ENCODE assay signal across 1 cellular context in the genomic region with DNA sequence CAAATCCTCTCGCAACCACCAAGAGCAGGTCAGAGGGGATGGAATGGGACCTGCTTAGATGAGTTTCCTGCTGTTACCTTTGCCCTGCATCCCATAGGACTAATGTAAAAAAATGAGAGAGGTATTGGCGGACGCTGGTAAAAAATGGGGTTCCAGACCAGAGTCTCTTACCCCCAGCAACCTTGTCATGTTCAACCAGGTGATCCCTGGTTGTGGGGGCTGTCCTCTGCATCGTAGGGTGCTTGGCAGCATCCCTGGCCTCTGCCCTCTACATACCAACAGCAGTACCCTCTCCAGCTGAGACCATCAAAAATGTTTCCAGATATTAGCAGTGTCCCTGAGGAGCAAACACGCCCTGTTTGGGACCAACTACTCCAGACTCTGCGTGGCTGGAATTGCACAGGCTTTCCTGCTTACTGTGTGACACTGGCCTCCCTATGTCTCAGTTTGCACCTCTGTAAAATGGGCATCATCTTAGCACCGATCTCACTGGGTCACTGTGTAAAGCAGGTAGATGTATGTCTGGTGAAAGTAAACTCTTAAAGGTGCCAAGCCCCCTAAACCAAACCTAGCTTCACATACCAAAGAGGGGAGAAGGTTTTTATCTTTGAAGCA.
TF ChIP-seq lines count a peak whose summit lies in the region.

No MANE protein-coding gene starts in this region.

TF ChIP-seq in K562, 482 proteins besides CTCF, POLR2A, EP300 and RAD21 (continued from another document):
- TF ChIP-seq, protein P1, sequence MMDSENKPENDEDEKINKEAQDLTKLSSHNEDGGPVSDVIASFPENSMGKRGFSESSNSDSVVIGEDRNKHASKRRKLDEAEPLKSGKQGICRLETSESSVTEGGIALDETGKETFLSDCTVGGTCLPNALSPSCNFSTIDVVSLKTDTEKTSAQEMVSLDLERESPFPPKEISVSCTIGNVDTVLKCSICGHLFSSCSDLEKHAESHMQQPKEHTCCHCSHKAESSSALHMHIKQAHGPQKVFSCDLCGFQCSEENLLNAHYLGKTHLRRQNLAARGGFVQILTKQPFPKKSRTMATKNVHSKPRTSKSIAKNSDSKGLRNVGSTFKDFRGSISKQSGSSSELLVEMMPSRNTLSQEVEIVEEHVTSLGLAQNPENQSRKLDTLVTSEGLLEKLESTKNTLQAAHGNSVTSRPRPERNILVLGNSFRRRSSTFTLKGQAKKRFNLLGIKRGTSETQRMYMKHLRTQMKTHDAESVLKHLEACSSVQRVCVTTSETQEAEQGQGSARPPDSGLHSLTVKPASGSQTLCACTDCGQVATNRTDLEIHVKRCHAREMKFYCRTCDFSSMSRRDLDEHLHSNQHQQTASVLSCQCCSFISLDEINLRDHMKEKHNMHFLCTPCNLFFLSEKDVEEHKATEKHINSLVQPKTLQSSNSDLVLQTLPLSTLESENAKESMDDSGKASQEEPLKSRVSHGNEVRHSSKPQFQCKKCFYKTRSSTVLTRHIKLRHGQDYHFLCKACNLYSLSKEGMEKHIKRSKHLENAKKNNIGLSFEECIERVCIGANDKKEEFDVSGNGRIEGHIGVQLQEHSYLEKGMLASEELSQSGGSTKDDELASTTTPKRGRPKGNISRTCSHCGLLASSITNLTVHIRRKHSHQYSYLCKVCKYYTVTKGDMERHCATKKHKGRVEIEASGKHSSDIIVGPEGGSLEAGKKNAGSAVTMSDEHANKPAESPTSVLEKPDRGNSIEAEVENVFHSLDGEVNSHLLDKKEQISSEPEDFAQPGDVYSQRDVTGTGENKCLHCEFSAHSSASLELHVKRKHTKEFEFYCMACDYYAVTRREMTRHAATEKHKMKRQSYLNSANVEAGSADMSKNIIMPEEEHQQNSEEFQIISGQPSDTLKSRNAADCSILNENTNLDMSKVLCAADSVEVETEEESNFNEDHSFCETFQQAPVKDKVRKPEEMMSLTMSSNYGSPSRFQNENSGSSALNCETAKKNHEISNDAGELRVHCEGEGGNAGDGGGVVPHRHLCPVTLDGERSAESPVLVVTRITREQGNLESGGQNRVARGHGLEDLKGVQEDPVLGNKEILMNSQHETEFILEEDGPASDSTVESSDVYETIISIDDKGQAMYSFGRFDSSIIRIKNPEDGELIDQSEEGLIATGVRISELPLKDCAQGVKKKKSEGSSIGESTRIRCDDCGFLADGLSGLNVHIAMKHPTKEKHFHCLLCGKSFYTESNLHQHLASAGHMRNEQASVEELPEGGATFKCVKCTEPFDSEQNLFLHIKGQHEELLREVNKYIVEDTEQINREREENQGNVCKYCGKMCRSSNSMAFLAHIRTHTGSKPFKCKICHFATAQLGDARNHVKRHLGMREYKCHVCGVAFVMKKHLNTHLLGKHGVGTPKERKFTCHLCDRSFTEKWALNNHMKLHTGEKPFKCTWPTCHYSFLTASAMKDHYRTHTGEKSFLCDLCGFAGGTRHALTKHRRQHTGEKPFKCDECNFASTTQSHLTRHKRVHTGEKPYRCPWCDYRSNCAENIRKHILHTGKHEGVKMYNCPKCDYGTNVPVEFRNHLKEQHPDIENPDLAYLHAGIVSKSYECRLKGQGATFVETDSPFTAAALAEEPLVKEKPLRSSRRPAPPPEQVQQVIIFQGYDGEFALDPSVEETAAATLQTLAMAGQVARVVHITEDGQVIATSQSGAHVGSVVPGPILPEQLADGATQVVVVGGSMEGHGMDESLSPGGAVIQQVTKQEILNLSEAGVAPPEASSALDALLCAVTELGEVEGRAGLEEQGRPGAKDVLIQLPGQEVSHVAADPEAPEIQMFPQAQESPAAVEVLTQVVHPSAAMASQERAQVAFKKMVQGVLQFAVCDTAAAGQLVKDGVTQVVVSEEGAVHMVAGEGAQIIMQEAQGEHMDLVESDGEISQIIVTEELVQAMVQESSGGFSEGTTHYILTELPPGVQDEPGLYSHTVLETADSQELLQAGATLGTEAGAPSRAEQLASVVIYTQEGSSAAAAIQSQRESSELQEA (IDR thresholded peaks at IDR 0.05; ENCODE audit: low read depth), result no peak
- no peak for TF ChIP-seq ZNF347 (CRISPR knock-in tag; IDR thresholded peaks at IDR 0.05; ENCODE audit: low read depth)
- TF ChIP-seq ZFP36 (IDR thresholded peaks at IDR 0.05; ENCODE audit: low read depth, low read length, partially characterized antibody), result no peak
- no peak for TF ChIP-seq KLF1 (tag; IDR thresholded peaks at IDR 0.05)
- no peak for TF ChIP-seq ZNF274 (IDR thresholded peaks at IDR 0.05; ENCODE audit: borderline replicate concordance, low read depth, low read length)
- TF ChIP-seq ZNF3 (CRISPR knock-in tag; IDR thresholded peaks at IDR 0.05), result no peak
- TF ChIP-seq ZNF212 (CRISPR knock-in tag; IDR thresholded peaks at IDR 0.05), result no peak
- no peak for TF ChIP-seq ZFX (CRISPR knock-in tag; IDR thresholded peaks at IDR 0.05)
- TF ChIP-seq CCAR2 (IDR thresholded peaks at IDR 0.05; ENCODE audit: low read depth, low read length), result no peak
- TF ChIP-seq ZNF263 (CRISPR knock-in tag; IDR thresholded peaks at IDR 0.05; ENCODE audit: borderline replicate concordance), result no peak
- peak; percentile 61; the same call in 1 of the 2 replicates for TF ChIP-seq BCOR (IDR thresholded peaks at IDR 0.05)
- TF ChIP-seq, protein P2, sequence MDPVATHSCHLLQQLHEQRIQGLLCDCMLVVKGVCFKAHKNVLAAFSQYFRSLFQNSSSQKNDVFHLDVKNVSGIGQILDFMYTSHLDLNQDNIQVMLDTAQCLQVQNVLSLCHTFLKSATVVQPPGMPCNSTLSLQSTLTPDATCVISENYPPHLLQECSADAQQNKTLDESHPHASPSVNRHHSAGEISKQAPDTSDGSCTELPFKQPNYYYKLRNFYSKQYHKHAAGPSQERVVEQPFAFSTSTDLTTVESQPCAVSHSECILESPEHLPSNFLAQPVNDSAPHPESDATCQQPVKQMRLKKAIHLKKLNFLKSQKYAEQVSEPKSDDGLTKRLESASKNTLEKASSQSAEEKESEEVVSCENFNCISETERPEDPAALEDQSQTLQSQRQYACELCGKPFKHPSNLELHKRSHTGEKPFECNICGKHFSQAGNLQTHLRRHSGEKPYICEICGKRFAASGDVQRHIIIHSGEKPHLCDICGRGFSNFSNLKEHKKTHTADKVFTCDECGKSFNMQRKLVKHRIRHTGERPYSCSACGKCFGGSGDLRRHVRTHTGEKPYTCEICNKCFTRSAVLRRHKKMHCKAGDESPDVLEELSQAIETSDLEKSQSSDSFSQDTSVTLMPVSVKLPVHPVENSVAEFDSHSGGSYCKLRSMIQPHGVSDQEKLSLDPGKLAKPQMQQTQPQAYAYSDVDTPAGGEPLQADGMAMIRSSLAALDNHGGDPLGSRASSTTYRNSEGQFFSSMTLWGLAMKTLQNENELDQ (CRISPR knock-in tag; IDR thresholded peaks at IDR 0.05; ENCODE audit: borderline replicate concordance), result no peak
- TF ChIP-seq SIX5 (IDR thresholded peaks at IDR 0.05; ENCODE audit: borderline replicate concordance in 1 of 2, insufficient read depth in 1 of 2, low read depth in 1 of 2, low read length in 2 of 2), result no peak
- TF ChIP-seq, protein P3, sequence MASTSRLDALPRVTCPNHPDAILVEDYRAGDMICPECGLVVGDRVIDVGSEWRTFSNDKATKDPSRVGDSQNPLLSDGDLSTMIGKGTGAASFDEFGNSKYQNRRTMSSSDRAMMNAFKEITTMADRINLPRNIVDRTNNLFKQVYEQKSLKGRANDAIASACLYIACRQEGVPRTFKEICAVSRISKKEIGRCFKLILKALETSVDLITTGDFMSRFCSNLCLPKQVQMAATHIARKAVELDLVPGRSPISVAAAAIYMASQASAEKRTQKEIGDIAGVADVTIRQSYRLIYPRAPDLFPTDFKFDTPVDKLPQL (IDR thresholded peaks at IDR 0.05; ENCODE audit: extremely low read depth, insufficient read length), result no peak
- peak; percentile 37; the same call in 1 of the 2 replicates for TF ChIP-seq CBX1 (IDR thresholded peaks at IDR 0.05; ENCODE audit: low read depth)
- peak; percentile 86 for TF ChIP-seq RBM25 (IDR thresholded peaks at IDR 0.05; ENCODE audit: low read depth, low read length, severe bottlenecking)
- TF ChIP-seq POLR2AphosphoS2 (IDR thresholded peaks at IDR 0.05; ENCODE audit: low read length), result no peak
- 0 out of 4 replicates have a peak, but pooled peaks of 1 of the 2 experiments have one; percentile 29 for TF ChIP-seq RCOR1 (IDR thresholded peaks at IDR 0.05; ENCODE audit: borderline replicate concordance in 1 of 2, low read depth in 2 of 2, low read length in 2 of 2)
- TF ChIP-seq RFX1 (IDR thresholded peaks at IDR 0.05), result no peak
- no peak for TF ChIP-seq NR2F6 (CRISPR knock-in tag; IDR thresholded peaks at IDR 0.05)
- no peak for TF ChIP-seq EWSR1 (IDR thresholded peaks at IDR 0.05; ENCODE audit: borderline replicate concordance, low read depth, partially characterized antibody)
- no peak for TF ChIP-seq FOXK2 (conservative IDR thresholded peaks at IDR 0.05 in 1 of 2, IDR thresholded peaks at IDR 0.05 in 1 of 2; ENCODE audit: low read depth in 2 of 2)
TF ChIP-seq in K562: peak in this region for 4.
